Comparison of ENCODE assay signal across 11 cellular contexts in the genomic region with DNA sequence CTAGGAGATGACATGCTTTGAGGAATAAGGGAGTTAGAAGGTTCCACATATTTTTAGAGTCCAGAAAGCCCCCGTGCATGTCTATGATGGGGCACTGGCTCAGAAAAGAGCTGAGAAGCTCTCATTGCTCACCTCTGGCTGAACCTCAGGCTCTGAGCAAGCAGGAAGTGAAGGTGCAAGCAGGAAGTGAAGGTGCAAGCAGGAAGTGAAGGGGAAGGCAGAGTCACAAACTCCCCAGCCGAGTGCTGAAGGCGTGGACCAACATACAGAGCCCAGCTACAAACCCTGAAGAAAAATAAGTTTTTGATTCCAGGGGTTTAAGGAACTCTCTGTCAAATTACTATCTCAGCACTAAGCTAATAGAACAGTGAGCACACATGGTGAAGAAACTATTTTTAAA. TPM values are rescaled to one million over a fixed set of nuclear protein-coding genes. Genes with fewer than 3 reads are reported as not detected.
A peak's percentile ranks its signal among the peaks of the same experiment; 100 is the strongest.
DNase-seq lines count a peak whose midpoint lies in the region; ATAC-seq lines count a peak whose summit lies in the region.
"Had no signal": no experiment of that assay in that cellular context is flagged by ENCODE, and none has a peak within 500 bp of the region (broad histone marks: within the 10 kb centered on the region; RNA-seq: fewer than 3 reads in every experiment).

No MANE protein-coding gene starts in this region.

- H3K4me3 Mint-ChIP-seq in activated T-helper 17 cell treated with anti-CD3 and anti-CD28 coated beads, Interleukin-2, amount 50 U/mL, for 72 hours: peak overlapping the region; percentile 74
- peak overlapping the region; percentile 47 to 86 (median 70) for H3K4me3 Mint-ChIP-seq in naive thymus-derived CD4-positive, alpha-beta T cell

- H3K36me3 Mint-ChIP-seq in activated T-helper 17 cell treated with anti-CD3 and anti-CD28 coated beads, Interleukin-2, amount 50 U/mL, for 72 hours (ENCODE audit: low read depth): no peaks in the 10 kb centered on the region
- H3K36me3 Mint-ChIP-seq in naive thymus-derived CD4-positive, alpha-beta T cell: peaks cover 17 to 45% (median 38%) of the 10 kb centered on the region in 5 donors

- ATAC-seq in activated T-helper 17 cell treated with anti-CD3 and anti-CD28 coated beads, Interleukin-2, amount 50 U/mL, for 72 hours (replicated peaks): peak; percentile 99
- peak; percentile 95 for ATAC-seq in naive thymus-derived CD4-positive, alpha-beta T cell
- no peak for ATAC-seq in GM21576 (IDR thresholded peaks at IDR 0.05; ENCODE audit: unreplicated experiment)

- intact Hi-C loops in naive thymus-derived CD4-positive, alpha-beta T cell (cut with micrococcal nuclease): loop anchor here (1.0 to 5.0 kb wide), 5 partner anchors 37 to 123 kb away; partner anchors contain the start of genes KRTAP12-3 (in 2 of the 2), KRTAP10-5 (in 1 of the 2) and TSPEAR (in 1 of the 2)

- H3K27ac ChIP-seq in naive thymus-derived CD4-positive, alpha-beta T cell (ENCODE audit: low read depth, low read length): peak overlapping the region; percentile 59
- H3K27ac ChIP-seq: ovary had no signal

- CTCF ChIA-PET in naive thymus-derived CD4-positive, alpha-beta T cell (lab: Charles Lee): interaction anchor here (0.6 to 2.5 kb wide), 5 partner anchors 39 to 181 kb away, joined by 3 to 9 read pairs (median 5); partner anchors contain the start of gene KRTAP12-3

- peaks cover 0 to 11% (median 10%) of the 10 kb centered on the region in 3 experiments for H3K9me3 ChIP-seq in naive thymus-derived CD4-positive, alpha-beta T cell (ENCODE audit: control insufficient read depth in 2 of 3, low read length in 3 of 3)

- H3K4me1 ChIP-seq in naive thymus-derived CD4-positive, alpha-beta T cell (ENCODE audit: control insufficient read depth in 2 of 2, insufficient read depth in 2 of 2, low read length in 2 of 2): peaks cover 37 to 45% of the 10 kb centered on the region in 2 donors

- peak; percentile 50 for DNase-seq in activated CD4-positive, CD25-positive, alpha-beta regulatory T cell treated with anti-CD3 and anti-CD28 coated beads, Interleukin-2, amount 50 U/mL, for 16 hours (ENCODE audit: low read depth, low spot score)
- peak in 7 of 9 donors; percentile 58 to 83 (median 78) for DNase-seq in naive thymus-derived CD4-positive, alpha-beta T cell
- peak; percentile 20 to 79 (median 55) for DNase-seq in stimulated activated naive CD4-positive, alpha-beta T cell (lab: John Stamatoyannopoulos, UW)
- DNase-seq in NCI-H526 treated with DMSO at 0.1 percent for 48 hours (lab: John Stamatoyannopoulos, UW): no peak
- no peak for DNase-seq in SHP77 treated with DMSO at 0.1 percent for 48 hours (lab: John Stamatoyannopoulos, UW)
- DNase-seq: NCI-H1694 treated with DMSO at 0.1 percent for 48 hours, ovary had no signal

- H3K36me3 ChIP-seq in naive thymus-derived CD4-positive, alpha-beta T cell (ENCODE audit: control insufficient read depth in 2 of 3, insufficient read depth in 3 of 3, low read length in 3 of 3): no peaks in the 10 kb centered on the region
- H3K36me3 ChIP-seq: ovary had no signal

- no peaks in the 10 kb centered on the region for H3K27me3 Mint-ChIP-seq in activated T-helper 17 cell treated with anti-CD3 and anti-CD28 coated beads, Interleukin-2, amount 50 U/mL, for 72 hours
- H3K27me3 Mint-ChIP-seq in naive thymus-derived CD4-positive, alpha-beta T cell: peaks cover 0 to 3% (median 0%) of the 10 kb centered on the region in 5 donors

- H3K27me3 ChIP-seq in naive thymus-derived CD4-positive, alpha-beta T cell (ENCODE audit: control insufficient read depth in 2 of 2, insufficient read depth in 2 of 2, low read length in 2 of 2): no peaks in the 10 kb centered on the region
- H3K27me3 ChIP-seq: ovary had no signal

- H3K27ac Mint-ChIP-seq in activated T-helper 17 cell treated with anti-CD3 and anti-CD28 coated beads, Interleukin-2, amount 50 U/mL, for 72 hours: peak overlapping the region; percentile 91
- H3K27ac Mint-ChIP-seq in naive thymus-derived CD4-positive, alpha-beta T cell: peak overlapping the region; percentile 83 to 96 (median 93)

- peak overlapping the region; percentile 53 for H3K4me3 ChIP-seq in naive thymus-derived CD4-positive, alpha-beta T cell (ENCODE audit: low read length)
- H3K4me3 ChIP-seq: ovary had no signal

- H3K9me3 Mint-ChIP-seq in activated T-helper 17 cell treated with anti-CD3 and anti-CD28 coated beads, Interleukin-2, amount 50 U/mL, for 72 hours: peaks cover 27% of the 10 kb centered on the region
- H3K9me3 Mint-ChIP-seq in naive thymus-derived CD4-positive, alpha-beta T cell: peaks cover 22 to 55% (median 39%) of the 10 kb centered on the region in 11 donors

- POLR2A ChIA-PET in naive thymus-derived CD4-positive, alpha-beta T cell (lab: Charles Lee): interaction anchor here (0.8 to 2.8 kb wide), 11 partner anchors 12 to 312 kb away, joined by 3 to 23 read pairs (median 4); partner anchors contain the start of genes KRTAP10-12, KRTAP12-3 and KRTAP12-4

- H3K4me1 Mint-ChIP-seq in activated T-helper 17 cell treated with anti-CD3 and anti-CD28 coated beads, Interleukin-2, amount 50 U/mL, for 72 hours: peaks cover 15% of the 10 kb centered on the region
- H3K4me1 Mint-ChIP-seq in naive thymus-derived CD4-positive, alpha-beta T cell: peaks cover 20 to 65% (median 60%) of the 10 kb centered on the region in 7 donors

RNA-seq across cellular contexts. Expression of gene KRTAP10-8, which starts 7.0 kb away (rescaled TPM):
- not detected for total RNA-seq in activated T-helper 17 cell treated with anti-CD3 and anti-CD28 coated beads, Interleukin-2, amount 50 U/mL, for 72 hours
- total RNA-seq in naive thymus-derived CD4-positive, alpha-beta T cell: not detected
- polyA plus RNA-seq in naive thymus-derived CD4-positive, alpha-beta T cell: not detected
- total RNA-seq: dermis microvascular lymphatic vessel endothelial cell; ovary; T-helper 1 cell treated with Interleukin-12 subunit alpha and Interleukin-12 subunit beta and Interleukin-4 antibody, amounts not matched to agents 30 ng/mL and 1 ng/mL, for 36 hours had no signal
- polyA plus RNA-seq: ovary had no signal

RNA-seq across cellular contexts. Expression of gene KRTAP10-9, which starts 8.0 kb away (rescaled TPM):
- not detected for total RNA-seq in activated T-helper 17 cell treated with anti-CD3 and anti-CD28 coated beads, Interleukin-2, amount 50 U/mL, for 72 hours
- total RNA-seq in naive thymus-derived CD4-positive, alpha-beta T cell: not detected
- polyA plus RNA-seq in naive thymus-derived CD4-positive, alpha-beta T cell: not detected
- total RNA-seq: dermis microvascular lymphatic vessel endothelial cell; ovary; T-helper 1 cell treated with Interleukin-12 subunit alpha and Interleukin-12 subunit beta and Interleukin-4 antibody, amounts not matched to agents 30 ng/mL and 1 ng/mL, for 36 hours had no signal
- polyA plus RNA-seq: ovary had no signal

RNA-seq across cellular contexts. Expression of gene KRTAP10-10, which starts 18.2 kb away (rescaled TPM):
- not detected for total RNA-seq in activated T-helper 17 cell treated with anti-CD3 and anti-CD28 coated beads, Interleukin-2, amount 50 U/mL, for 72 hours
- not detected for total RNA-seq in naive thymus-derived CD4-positive, alpha-beta T cell
- polyA plus RNA-seq in naive thymus-derived CD4-positive, alpha-beta T cell: not detected
- total RNA-seq: dermis microvascular lymphatic vessel endothelial cell; ovary; T-helper 1 cell treated with Interleukin-12 subunit alpha and Interleukin-12 subunit beta and Interleukin-4 antibody, amounts not matched to agents 30 ng/mL and 1 ng/mL, for 36 hours had no signal
- polyA plus RNA-seq: ovary had no signal

RNA-seq across cellular contexts. Expression of gene KRTAP10-7, which starts 18.5 kb away (rescaled TPM):
- not detected for total RNA-seq in activated T-helper 17 cell treated with anti-CD3 and anti-CD28 coated beads, Interleukin-2, amount 50 U/mL, for 72 hours
- not detected for total RNA-seq in naive thymus-derived CD4-positive, alpha-beta T cell
- not detected for polyA plus RNA-seq in naive thymus-derived CD4-positive, alpha-beta T cell
- total RNA-seq: dermis microvascular lymphatic vessel endothelial cell; ovary; T-helper 1 cell treated with Interleukin-12 subunit alpha and Interleukin-12 subunit beta and Interleukin-4 antibody, amounts not matched to agents 30 ng/mL and 1 ng/mL, for 36 hours had no signal
- polyA plus RNA-seq: ovary had no signal

RNA-seq across cellular contexts. Expression of gene KRTAP10-6, which starts 26.6 kb away (rescaled TPM):
- not detected for total RNA-seq in activated T-helper 17 cell treated with anti-CD3 and anti-CD28 coated beads, Interleukin-2, amount 50 U/mL, for 72 hours
- total RNA-seq in naive thymus-derived CD4-positive, alpha-beta T cell: not detected
- polyA plus RNA-seq in naive thymus-derived CD4-positive, alpha-beta T cell: not detected
- total RNA-seq: dermis microvascular lymphatic vessel endothelial cell; ovary; T-helper 1 cell treated with Interleukin-12 subunit alpha and Interleukin-12 subunit beta and Interleukin-4 antibody, amounts not matched to agents 30 ng/mL and 1 ng/mL, for 36 hours had no signal
- polyA plus RNA-seq: ovary had no signal

Comparison
In these comparisons a context has a peak if more than half of its experiments do, and no peak if none do; other contexts are left out.
1. DNase-seq: peak in activated CD4-positive, CD25-positive, alpha-beta regulatory T cell treated with anti-CD3 and anti-CD28 coated beads, Interleukin-2, amount 50 U/mL, for 16 hours (single experiment), naive thymus-derived CD4-positive, alpha-beta T cell (7 of 9) and stimulated activated naive CD4-positive, alpha-beta T cell (6 of 6); none in NCI-H526 treated with DMSO at 0.1 percent for 48 hours (single experiment) and SHP77 treated with DMSO at 0.1 percent for 48 hours (single experiment).